Comparison of ENCODE assay signal across 9 cellular contexts in genomic region chrX:16836371-16836770, GRCh38. TPM values are rescaled to one million over a fixed set of nuclear protein-coding genes. Genes with fewer than 3 reads are reported as not detected.
A peak's percentile ranks its signal among the peaks of the same experiment; 100 is the strongest.
DNase-seq lines count a peak whose midpoint lies in the region; ATAC-seq and TF ChIP-seq lines count a peak whose summit lies in the region.
"Had no signal": no experiment of that assay in that cellular context is flagged by ENCODE, and none has a peak within 500 bp of the region (broad histone marks: within the 10 kb centered on the region; RNA-seq: fewer than 3 reads in every experiment).

No MANE protein-coding gene starts in this region.

- DNase-seq in activated CD4-positive, alpha-beta memory T cell treated with anti-CD3 and anti-CD28 coated beads for 36 hours = peak; percentile 16
- no peak for DNase-seq in activated CD4-positive, alpha-beta memory T cell treated with anti-CD3 and anti-CD28 coated beads, Interleukin-2, amount 10 ng/mL, durations not matched to agents 7 days and 5 days
- peak; percentile 34 to 49 for DNase-seq in fibroblast of lung (ENCODE audit: low read depth in 2 of 2)
- no peak for DNase-seq in stimulated activated naive B cell treated with anti-CD40 and anti-IgM and Interleukin-4, amounts not matched to agents 10 μg/mL and 1 μg/mL and 100 μg/mL, for 72 hours
- DNase-seq in DMS153 treated with DMSO at 0.1 percent for 48 hours (lab: John Stamatoyannopoulos, UW; ENCODE audit: unreplicated experiment) = no peak
- no peak for DNase-seq in GM19240 (ENCODE audit: insufficient read length, low spot score)
- DNase-seq: activated T-cell treated with anti-CD3 and anti-CD28 coated beads, Interleukin-2, amount 50 U/mL, for 4 hours had no signal

- no peak overlapping the region for H3K4me3 Mint-ChIP-seq in activated CD4-positive, alpha-beta memory T cell treated with anti-CD3 and anti-CD28 coated beads for 36 hours
- no peak overlapping the region for H3K4me3 Mint-ChIP-seq in activated CD4-positive, alpha-beta memory T cell treated with anti-CD3 and anti-CD28 coated beads, Interleukin-2, amount 10 ng/mL, durations not matched to agents 7 days and 5 days
- no peak overlapping the region for H3K4me3 Mint-ChIP-seq in stimulated activated naive B cell treated with anti-CD40 and anti-IgM and Interleukin-4, amounts not matched to agents 10 μg/mL and 1 μg/mL and 100 μg/mL, for 72 hours
- H3K4me3 Mint-ChIP-seq: activated T-cell treated with anti-CD3 and anti-CD28 coated beads, Interleukin-2, amount 50 U/mL, for 4 hours had no signal

- H3K9me3 ChIP-seq in OCI-LY3 (ENCODE audit: insufficient read depth, low read length) (no peaks in the 10 kb centered on the region), fibroblast of lung (ENCODE audit: control insufficient read depth, insufficient read depth, low read depth, low read length) (no peaks in the 10 kb centered on the region)

- TF ChIP-seq CTCF in OCI-LY3 (IDR thresholded peaks at IDR 0.05; ENCODE audit: low read depth, low read length) = peak; percentile 43
- TF ChIP-seq CTCF in fibroblast of lung (conservative IDR thresholded peaks at IDR 0.05 in 1 of 2, IDR thresholded peaks at IDR 0.05 in 1 of 2; ENCODE audit: low read depth in 1 of 2, low read length in 2 of 2) = peak; percentile 20 to 51

- H3K4me1 Mint-ChIP-seq in activated CD4-positive, alpha-beta memory T cell treated with anti-CD3 and anti-CD28 coated beads for 36 hours (ENCODE audit: low read depth) = peaks cover 9% of the 10 kb centered on the region
- no peaks in the 10 kb centered on the region for H3K4me1 Mint-ChIP-seq in activated CD4-positive, alpha-beta memory T cell treated with anti-CD3 and anti-CD28 coated beads, Interleukin-2, amount 10 ng/mL, durations not matched to agents 7 days and 5 days
- H3K4me1 Mint-ChIP-seq in stimulated activated naive B cell treated with anti-CD40 and anti-IgM and Interleukin-4, amounts not matched to agents 10 μg/mL and 1 μg/mL and 100 μg/mL, for 72 hours = peaks cover 0 to 4% of the 10 kb centered on the region in 2 donors

- H3K27ac Mint-ChIP-seq in activated CD4-positive, alpha-beta memory T cell treated with anti-CD3 and anti-CD28 coated beads for 36 hours = peak overlapping the region; percentile 19
- H3K27ac Mint-ChIP-seq in activated CD4-positive, alpha-beta memory T cell treated with anti-CD3 and anti-CD28 coated beads, Interleukin-2, amount 10 ng/mL, durations not matched to agents 7 days and 5 days = no peak overlapping the region
- H3K27ac Mint-ChIP-seq in stimulated activated naive B cell treated with anti-CD40 and anti-IgM and Interleukin-4, amounts not matched to agents 10 μg/mL and 1 μg/mL and 100 μg/mL, for 72 hours = peak overlapping the region; percentile 81

- POLR2A ChIA-PET in activated CD4-positive, alpha-beta memory T cell treated with anti-CD3 and anti-CD28 coated beads for 36 hours (lab: Charles Lee) = no interaction called here
- POLR2A ChIA-PET in activated CD4-positive, alpha-beta memory T cell treated with anti-CD3 and anti-CD28 coated beads, Interleukin-2, amount 10 ng/mL, durations not matched to agents 7 days and 5 days (lab: Charles Lee) = no interaction called here

- no peak overlapping the region for H3K4me2 ChIP-seq in OCI-LY3 (ENCODE audit: low read length)
- no peak overlapping the region for H3K4me2 ChIP-seq in fibroblast of lung (ENCODE audit: extremely low read depth, insufficient read depth, low read length)

- intact Hi-C loops in activated CD4-positive, alpha-beta memory T cell treated with anti-CD3 and anti-CD28 coated beads for 36 hours (cut with micrococcal nuclease) = no loop called here

- no peaks in the 10 kb centered on the region for H3K9me3 Mint-ChIP-seq in activated CD4-positive, alpha-beta memory T cell treated with anti-CD3 and anti-CD28 coated beads for 36 hours
- H3K9me3 Mint-ChIP-seq in activated CD4-positive, alpha-beta memory T cell treated with anti-CD3 and anti-CD28 coated beads, Interleukin-2, amount 10 ng/mL, durations not matched to agents 7 days and 5 days = no peaks in the 10 kb centered on the region
- no peaks in the 10 kb centered on the region for H3K9me3 Mint-ChIP-seq in stimulated activated naive B cell treated with anti-CD40 and anti-IgM and Interleukin-4, amounts not matched to agents 10 μg/mL and 1 μg/mL and 100 μg/mL, for 72 hours
- H3K9me3 Mint-ChIP-seq: activated T-cell treated with anti-CD3 and anti-CD28 coated beads, Interleukin-2, amount 50 U/mL, for 4 hours had no signal

- ATAC-seq in stimulated activated naive B cell treated with anti-CD40 and anti-IgM and Interleukin-4, amounts not matched to agents 10 μg/mL and 1 μg/mL and 100 μg/mL, for 72 hours (replicated peaks) = peak; percentile 67 to 82
- no peak for ATAC-seq in GM21360 (IDR thresholded peaks at IDR 0.05; ENCODE audit: unreplicated experiment)

- H3K4me1 ChIP-seq in OCI-LY3 (ENCODE audit: low read length) = no peaks in the 10 kb centered on the region
- H3K4me1 ChIP-seq in fibroblast of lung (ENCODE audit: control insufficient read depth, extremely low read depth, insufficient read depth, low read length) = peaks cover 10% of the 10 kb centered on the region

- no peak overlapping the region for H3K4me3 ChIP-seq in OCI-LY3 (ENCODE audit: low read length)
- H3K4me3 ChIP-seq in fibroblast of lung (replicated peaks in 1 of 4; ENCODE audit: control extremely low read depth in 1 of 4, insufficient read depth in 1 of 4, low read depth in 3 of 4, low read length in 4 of 4) = no peak overlapping the region

- H4K20me1 ChIP-seq in OCI-LY3 (ENCODE audit: insufficient read depth, low read length) (no peaks in the 10 kb centered on the region), fibroblast of lung (ENCODE audit: control insufficient read depth, extremely low read depth, insufficient read depth, low read length) (no peaks in the 10 kb centered on the region)

- H3K9ac ChIP-seq in OCI-LY3 (ENCODE audit: low read length) (no peak overlapping the region), fibroblast of lung (ENCODE audit: insufficient read depth, low read length) (no peak overlapping the region)

- H3K27me3 ChIP-seq in OCI-LY3 (ENCODE audit: low read depth, low read length) (no peaks in the 10 kb centered on the region), fibroblast of lung (ENCODE audit: control insufficient read depth, insufficient read depth, low read length) (no peaks in the 10 kb centered on the region)

- H3K27me3 Mint-ChIP-seq in activated CD4-positive, alpha-beta memory T cell treated with anti-CD3 and anti-CD28 coated beads for 36 hours = no peaks in the 10 kb centered on the region
- no peaks in the 10 kb centered on the region for H3K27me3 Mint-ChIP-seq in activated CD4-positive, alpha-beta memory T cell treated with anti-CD3 and anti-CD28 coated beads, Interleukin-2, amount 10 ng/mL, durations not matched to agents 7 days and 5 days
- no peaks in the 10 kb centered on the region for H3K27me3 Mint-ChIP-seq in stimulated activated naive B cell treated with anti-CD40 and anti-IgM and Interleukin-4, amounts not matched to agents 10 μg/mL and 1 μg/mL and 100 μg/mL, for 72 hours

- peaks cover 42% of the 10 kb centered on the region for H3K36me3 ChIP-seq in OCI-LY3 (replicated peaks; ENCODE audit: low read depth, low read length)
- peaks cover 11% of the 10 kb centered on the region for H3K36me3 ChIP-seq in fibroblast of lung (ENCODE audit: control insufficient read depth, insufficient read depth, low read length)

- CTCF ChIA-PET in activated CD4-positive, alpha-beta memory T cell treated with anti-CD3 and anti-CD28 coated beads for 36 hours (lab: Charles Lee) = no interaction called here
- CTCF ChIA-PET in activated CD4-positive, alpha-beta memory T cell treated with anti-CD3 and anti-CD28 coated beads, Interleukin-2, amount 10 ng/mL, durations not matched to agents 7 days and 5 days (lab: Charles Lee) = interaction anchor here (1.8 kb wide), 1 partner anchor 10 kb away, joined by 6 read pairs; no protein-coding TSS in a partner anchor

- H2AFZ ChIP-seq in OCI-LY3 (ENCODE audit: low read depth, low read length) (no peak overlapping the region), fibroblast of lung (ENCODE audit: low read length) (no peak overlapping the region)

- H3K79me2 ChIP-seq in OCI-LY3 (ENCODE audit: low read length) (no peaks in the 10 kb centered on the region; the same call in 1 of the 2 replicates), fibroblast of lung (ENCODE audit: control insufficient read depth, insufficient read depth, low read length) (no peaks in the 10 kb centered on the region)

- H3K27ac ChIP-seq in OCI-LY3 (ENCODE audit: low read length) = no peak overlapping the region
- H3K27ac ChIP-seq in fibroblast of lung (ENCODE audit: insufficient read depth, low read length) = no peak overlapping the region

- peaks cover 16% of the 10 kb centered on the region for H3K36me3 Mint-ChIP-seq in activated CD4-positive, alpha-beta memory T cell treated with anti-CD3 and anti-CD28 coated beads for 36 hours
- H3K36me3 Mint-ChIP-seq in activated CD4-positive, alpha-beta memory T cell treated with anti-CD3 and anti-CD28 coated beads, Interleukin-2, amount 10 ng/mL, durations not matched to agents 7 days and 5 days (ENCODE audit: low read depth) = peaks cover 8% of the 10 kb centered on the region
- H3K36me3 Mint-ChIP-seq in stimulated activated naive B cell treated with anti-CD40 and anti-IgM and Interleukin-4, amounts not matched to agents 10 μg/mL and 1 μg/mL and 100 μg/mL, for 72 hours = peaks cover 18 to 76% of the 10 kb centered on the region in 2 donors

RNA-seq across cellular contexts. Expression of gene RBBP7, which starts 33.8 kb away (rescaled TPM):
- total RNA-seq in activated CD4-positive, alpha-beta memory T cell treated with anti-CD3 and anti-CD28 coated beads for 36 hours = 100 to 1,000 TPM; 213 to 216 TPM
- total RNA-seq in activated CD4-positive, alpha-beta memory T cell treated with anti-CD3 and anti-CD28 coated beads, Interleukin-2, amount 10 ng/mL, durations not matched to agents 7 days and 5 days = 100 to 1,000 TPM; 137 to 140 TPM
- total RNA-seq in fibroblast of lung = 142 and 174 TPM in 2 replicates
- 149 and 213 TPM in 2 replicates for polyA plus RNA-seq in fibroblast of lung
- polyA plus RNA-seq in fibroblast of lung (2012) = 123 and 213 TPM in 2 replicates
- 102 and 125 TPM in 2 replicates for polyA minus RNA-seq in fibroblast of lung (ENCODE audit: low replicate concordance)

RNA-seq across cellular contexts. Expression of gene TXLNG, which starts 50.1 kb away (rescaled TPM):
- 10 to 100 TPM; 14.2 to 15.1 TPM for total RNA-seq in activated CD4-positive, alpha-beta memory T cell treated with anti-CD3 and anti-CD28 coated beads for 36 hours
- total RNA-seq in activated CD4-positive, alpha-beta memory T cell treated with anti-CD3 and anti-CD28 coated beads, Interleukin-2, amount 10 ng/mL, durations not matched to agents 7 days and 5 days = 1 to 10 TPM; 9.4 to 9.8 TPM
- total RNA-seq in fibroblast of lung = 11.6 and 18.0 TPM in 2 replicates
- polyA plus RNA-seq in fibroblast of lung = 9.0 and 17.1 TPM in 2 replicates
- 5.6 and 10.4 TPM in 2 replicates for polyA plus RNA-seq in fibroblast of lung (2012)
- 1.1 and 3.9 TPM in 2 replicates for polyA minus RNA-seq in fibroblast of lung (ENCODE audit: low replicate concordance)

Comparison
In these comparisons a context has a peak if more than half of its experiments do, and no peak if none do; other contexts are left out.
1. DNase-seq: peak in activated CD4-positive, alpha-beta memory T cell treated with anti-CD3 and anti-CD28 coated beads for 36 hours (single experiment) and fibroblast of lung (2 of 2); none in activated CD4-positive, alpha-beta memory T cell treated with anti-CD3 and anti-CD28 coated beads, Interleukin-2, amount 10 ng/mL, durations not matched to agents 7 days and 5 days (single experiment), stimulated activated naive B cell treated with anti-CD40 and anti-IgM and Interleukin-4, amounts not matched to agents 10 μg/mL and 1 μg/mL and 100 μg/mL, for 72 hours (single experiment), DMS153 treated with DMSO at 0.1 percent for 48 hours (single experiment) and GM19240 (single experiment).